In genomic region chr17:8069587-8069860, GRCh38 we compare ENCODE assay signal across 18 cellular contexts. TPM values are rescaled to one million over a fixed set of nuclear protein-coding genes. Genes with fewer than 3 reads are reported as not detected.
DNase-seq lines count a peak whose midpoint lies in the region; ATAC-seq, FAIRE-seq and TF ChIP-seq lines count a peak whose summit lies in the region.
"Had no signal": no experiment of that assay in that cellular context is flagged by ENCODE, and none has a peak within 500 bp of the region (broad histone marks: within the 10 kb centered on the region; RNA-seq: fewer than 3 reads in every experiment).

No MANE protein-coding gene starts in this region.

- peak overlapping the region in 5 of 11 experiments; percentile 1 to 56 (median 25); a peak in 5 of 22 replicates for H3K9ac ChIP-seq in BLaER1 treated with 17β-estradiol and CSF1 and Interleukin-3, amounts not matched to agents 10 nM and 100 nM

- ATAC-seq in left lung, result peak; percentile 1

- 4 to 46% (median 44%) methylated on average over 2 to 3 of the region's 3 CpGs for whole genome bisulfite sequencing in small intestine, 3 donors

- FAIRE-seq in small intestine (lab: Jason Lieb, UNC), result no peak

- H4K20me1 ChIP-seq in BLaER1 treated with 17β-estradiol and CSF1 and Interleukin-3, amounts not matched to agents 10 nM and 100 nM, result peaks cover 0 to 18% (median 0%) of the 10 kb centered on the region in 11 experiments; a peak in 4 of 22 replicates

- H3K9me3 ChIP-seq in BLaER1 treated with 17β-estradiol and CSF1 and Interleukin-3, amounts not matched to agents 10 nM and 100 nM (replicated peaks in 1 of 11), result no peaks in the 10 kb centered on the region
- H3K9me3 ChIP-seq in Peyer's patch (no peaks in the 10 kb centered on the region), left lung (no peaks in the 10 kb centered on the region), small intestine (ENCODE audit: control insufficient read depth, low read depth) (no peaks in the 10 kb centered on the region)
- H3K9me3 ChIP-seq: HAP-1, MG63, SJCRH30 had no signal

- H3K4me1 ChIP-seq in BLaER1 treated with 17β-estradiol and CSF1 and Interleukin-3, amounts not matched to agents 10 nM and 100 nM, result peaks cover 13 to 70% (median 29%) of the 10 kb centered on the region in 10 experiments; a peak in 18 of 20 replicates
- peaks cover 9 to 41% (median 14%) of the 10 kb centered on the region in 4 donors for H3K4me1 ChIP-seq in Peyer's patch
- peaks cover 11 to 40% of the 10 kb centered on the region in 2 donors for H3K4me1 ChIP-seq in left lung
- H3K4me1 ChIP-seq in small intestine (ENCODE audit: control insufficient read depth in 2 of 2, insufficient read depth in 1 of 2, low read depth in 1 of 2, low read length in 1 of 2), result peaks cover 4 to 11% of the 10 kb centered on the region in 2 donors
- H3K4me1 ChIP-seq: SJCRH30 had no signal

- no peak for TF ChIP-seq CTCF in Peyer's patch (IDR thresholded peaks at IDR 0.05)
- no peak for TF ChIP-seq CTCF in left lung (IDR thresholded peaks at IDR 0.05)

- peaks cover 61 to 96% (median 84%) of the 10 kb centered on the region in 11 experiments for H3K27me3 ChIP-seq in BLaER1 treated with 17β-estradiol and CSF1 and Interleukin-3, amounts not matched to agents 10 nM and 100 nM
- peaks cover 0 to 21% of the 10 kb centered on the region in 2 donors for H3K27me3 ChIP-seq in Peyer's patch
- H3K27me3 ChIP-seq in left lung, result peaks cover 22 to 45% of the 10 kb centered on the region in 2 donors
- H3K27me3 ChIP-seq in small intestine (ENCODE audit: control insufficient read depth in 2 of 2, insufficient read depth in 2 of 2, low read length in 2 of 2), result peaks cover 0 to 17% of the 10 kb centered on the region in 2 donors

- intact Hi-C loops in left lung (cut with DNase I), result no loop called here

- peak overlapping the region in 5 of 11 experiments; percentile 15 to 78 (median 58); a peak in 9 of 22 replicates for H3K27ac ChIP-seq in BLaER1 treated with 17β-estradiol and CSF1 and Interleukin-3, amounts not matched to agents 10 nM and 100 nM
- H3K27ac ChIP-seq in Peyer's patch (peak overlapping the region in 3 of 4 donors; percentile 60 to 61 (median 60)), left lung (peak overlapping the region in 1 of 2 donors; percentile 34), small intestine (ENCODE audit: low read depth in 1 of 2, low read length in 1 of 2) (peak overlapping the region in 1 of 2 donors; percentile 60)
- H3K27ac ChIP-seq: SJCRH30 had no signal

- no peak for TF ChIP-seq POLR2A in Peyer's patch (IDR thresholded peaks at IDR 0.05)

- no peaks in the 10 kb centered on the region for H3K36me3 ChIP-seq in BLaER1 treated with 17β-estradiol and CSF1 and Interleukin-3, amounts not matched to agents 10 nM and 100 nM
- H3K36me3 ChIP-seq in Peyer's patch (no peaks in the 10 kb centered on the region), left lung (no peaks in the 10 kb centered on the region), small intestine (ENCODE audit: control insufficient read depth in 2 of 2, insufficient read depth in 2 of 2, low read length in 2 of 2) (no peaks in the 10 kb centered on the region)
- H3K36me3 ChIP-seq: HAP-1, MG63, SJCRH30 had no signal

- DNase-seq in Peyer's patch (peak in 2 of 3 donors; percentile 70 to 72), left lung (no peak), small intestine (peak; percentile 68), ecto neural progenitor cell (ENCODE audit: low spot score) (no peak), COLO668 (lab: John Stamatoyannopoulos, UW; ENCODE audit: unreplicated experiment) (no peak), hepatic stellate cell (ENCODE audit: low spot score) (no peak)
- DNase-seq: DMS79 treated with DMSO at 0.1 percent for 48 hours; MG63; NCI-H1092 treated with DMSO at 0.1 percent for 48 hours; NCI-H2107; NCI-H2227 treated with DMSO at 0.1 percent for 48 hours; NCI-H524 treated with DMSO at 0.1 percent for 48 hours; NK-92 treated with Interleukin-12 subunit alpha and Interleukin-12 subunit beta, amount 100 ng/mL, for 24 hours; RPMI8226; SJCRH30 had no signal

- H3K4me2 ChIP-seq in BLaER1 treated with 17β-estradiol and CSF1 and Interleukin-3, amounts not matched to agents 10 nM and 100 nM, result peak overlapping the region in 7 of 11 experiments; percentile 2 to 96 (median 82); a peak in 12 of 22 replicates

- peak overlapping the region in 1 of 10 experiments; percentile 14; a peak in 1 of 20 replicates for H3K4me3 ChIP-seq in BLaER1 treated with 17β-estradiol and CSF1 and Interleukin-3, amounts not matched to agents 10 nM and 100 nM
- H3K4me3 ChIP-seq in Peyer's patch (no peak overlapping the region), left lung (no peak overlapping the region), small intestine (ENCODE audit: low read depth in 1 of 2, low read length in 2 of 2) (no peak overlapping the region)
- H3K4me3 ChIP-seq: HAP-1, MG63, SJCRH30 had no signal

RNA-seq across cellular contexts. Expression of gene ALOX12B, which starts 18.0 kb away (rescaled TPM):
- under 1 TPM in 1 of 4 donors, not detected in 3; 0.83 TPM for total RNA-seq in Peyer's patch
- under 1 TPM in 1 of 2 donors, not detected in 1; 0.32 TPM for total RNA-seq in left lung
- polyA plus RNA-seq in small intestine, result under 1 TPM; 0.45 to 0.81 (median 0.66) TPM
- total RNA-seq: G401, SJCRH30 had no signal

RNA-seq across cellular contexts. Expression of gene ALOX15B, which starts 30.7 kb away (rescaled TPM):
- 1 to 10 TPM in 3 of 4 donors, under 1 TPM in 1; 0.70 to 4.1 (median 2.1) TPM for total RNA-seq in Peyer's patch
- total RNA-seq in left lung, result 100 to 1,000 TPM in 1 of 2 donors, 10 to 100 TPM in 1; 52.5 to 112 TPM
- 1 to 10 TPM in 2 of 3 donors, under 1 TPM in 1; 0.45 to 2.0 (median 1.9) TPM for polyA plus RNA-seq in small intestine
- total RNA-seq: G401, SJCRH30 had no signal

RNA-seq across cellular contexts. Expression of gene ALOXE3, which starts 48.8 kb away (rescaled TPM):
- total RNA-seq in Peyer's patch, result not detected
- under 1 TPM; 0.23 to 0.55 TPM for total RNA-seq in left lung
- polyA plus RNA-seq in small intestine, result 1 to 10 TPM in 1 of 3 donors, under 1 TPM in 1, not detected in 1; 0.13 to 1.6 TPM
- total RNA-seq: SJCRH30 had no signal

RNA-seq across cellular contexts. Expression of gene HES7, which starts 54.4 kb away (rescaled TPM):
- not detected for total RNA-seq in Peyer's patch
- total RNA-seq in left lung, result under 1 TPM in 1 of 2 donors, not detected in 1; 0.52 TPM
- under 1 TPM in 1 of 3 donors, not detected in 2; 0.06 TPM for polyA plus RNA-seq in small intestine

Comparison
In these comparisons a context has a peak if more than half of its experiments do, and no peak if none do; other contexts are left out.
1. DNase-seq: peak in Peyer's patch (2 of 3) and small intestine (single experiment); none in left lung (0 of 2), ecto neural progenitor cell (single experiment), COLO668 (single experiment) and hepatic stellate cell (single experiment).
2. RNA of gene ALOX15B, which starts 30.7 kb away (total RNA-seq): 52.5 to 112 TPM in left lung; 0.70 to 4.1 TPM in Peyer's patch; every median in the first group is over 10 times any median in the second.